1 cellular context compared by ENCODE assay signal in the genomic region with DNA sequence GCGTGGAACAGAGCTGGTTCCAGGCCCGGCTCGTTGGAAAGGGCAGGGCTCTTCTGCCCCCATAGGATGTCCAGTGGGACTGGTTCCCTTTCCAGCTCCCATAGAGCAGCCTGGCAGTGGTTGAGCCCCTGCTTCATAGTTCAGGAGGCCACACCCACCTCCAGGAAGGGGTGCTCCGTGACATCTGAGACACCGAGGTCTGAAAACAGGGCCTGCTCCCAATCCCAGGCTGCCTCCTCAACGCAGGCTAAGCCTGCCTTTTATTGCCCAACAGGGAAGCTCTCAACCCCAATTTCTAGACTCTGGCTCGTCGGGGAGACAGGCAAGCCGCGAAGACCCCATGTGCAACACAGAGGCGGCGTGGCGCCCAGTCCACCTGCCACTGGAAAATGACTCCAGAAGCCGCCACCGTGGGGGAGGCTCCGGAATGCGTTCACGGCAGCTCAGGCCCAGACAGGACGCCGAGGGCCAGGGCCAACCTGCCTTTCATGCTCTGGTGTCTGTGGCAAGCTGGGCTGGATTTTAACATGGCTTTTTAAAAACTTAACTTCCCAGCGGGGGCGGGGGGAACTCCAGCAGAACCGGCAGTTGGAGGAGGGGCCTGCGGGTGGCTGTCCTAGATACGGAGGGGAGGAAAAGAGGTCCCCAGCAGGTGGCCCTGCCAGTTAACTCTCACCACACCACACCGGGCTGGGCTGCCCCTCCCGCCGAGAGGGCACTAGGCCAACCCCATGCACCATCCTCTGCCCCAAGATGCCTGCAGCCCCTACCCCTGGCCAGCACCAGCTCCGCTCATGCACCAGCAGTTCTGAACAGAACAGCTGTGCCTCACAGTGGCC.
A peak's percentile ranks its signal among the peaks of the same experiment; 100 is the strongest.
TF ChIP-seq lines count a peak whose summit lies in the region.

No MANE protein-coding gene starts in this region.

TF ChIP-seq in H1, 55 proteins besides CTCF, POLR2A, EP300 and RAD21:
- no peak for TF ChIP-seq CREB1 (IDR thresholded peaks at IDR 0.05)
- TF ChIP-seq EGR1 (IDR thresholded peaks at IDR 0.05; ENCODE audit: borderline replicate concordance, low read depth, low read length): no peak
- TF ChIP-seq TAF1 (IDR thresholded peaks at IDR 0.05; ENCODE audit: low read depth, low read length): 0 out of 2 replicates have a peak, but pooled peaks have one; percentile 26
- peak; percentile 43; the same call in 1 of the 2 replicates for TF ChIP-seq SP1 (IDR thresholded peaks at IDR 0.05; ENCODE audit: low read depth, low read length)
- no peak for TF ChIP-seq ATF2 (IDR thresholded peaks at IDR 0.05; ENCODE audit: low read length)
- TF ChIP-seq KDM4A (IDR thresholded peaks at IDR 0.05; ENCODE audit: low read depth, low read length, severe bottlenecking): no peak
- TF ChIP-seq ASH2L (IDR thresholded peaks at IDR 0.05; ENCODE audit: low read length): peak; percentile 53
- TF ChIP-seq, protein P1, sequence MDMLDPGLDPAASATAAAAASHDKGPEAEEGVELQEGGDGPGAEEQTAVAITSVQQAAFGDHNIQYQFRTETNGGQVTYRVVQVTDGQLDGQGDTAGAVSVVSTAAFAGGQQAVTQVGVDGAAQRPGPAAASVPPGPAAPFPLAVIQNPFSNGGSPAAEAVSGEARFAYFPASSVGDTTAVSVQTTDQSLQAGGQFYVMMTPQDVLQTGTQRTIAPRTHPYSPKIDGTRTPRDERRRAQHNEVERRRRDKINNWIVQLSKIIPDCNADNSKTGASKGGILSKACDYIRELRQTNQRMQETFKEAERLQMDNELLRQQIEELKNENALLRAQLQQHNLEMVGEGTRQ (IDR thresholded peaks at IDR 0.05; ENCODE audit: low read length): no peak
- no peak for TF ChIP-seq KDM5A (IDR thresholded peaks at IDR 0.05; ENCODE audit: low read length)
- no peak for TF ChIP-seq KDM1A (IDR thresholded peaks at IDR 0.05; ENCODE audit: borderline replicate concordance, low read length)
- no peak for TF ChIP-seq SAP30 (IDR thresholded peaks at IDR 0.05; ENCODE audit: insufficient read depth, insufficient replicate concordance, low read length)
- 0 out of 2 replicates have a peak, but pooled peaks have one; percentile 47 for TF ChIP-seq CEBPB (IDR thresholded peaks at IDR 0.05; ENCODE audit: low read depth, low read length)
- TF ChIP-seq NRF1 (IDR thresholded peaks at IDR 0.05; ENCODE audit: low read depth, low read length): no peak
- TF ChIP-seq CHD2 (IDR thresholded peaks at IDR 0.05; ENCODE audit: low read length): no peak
- no peak for TF ChIP-seq RFX5 (IDR thresholded peaks at IDR 0.05; ENCODE audit: borderline replicate concordance, low read depth, low read length)
- TF ChIP-seq YY1 (IDR thresholded peaks at IDR 0.05; ENCODE audit: low read depth, low read length): peak; percentile 42; the same call in 1 of the 2 replicates
- TF ChIP-seq SIN3A (conservative IDR thresholded peaks at IDR 0.05 in 1 of 2, IDR thresholded peaks at IDR 0.05 in 1 of 2; ENCODE audit: low read depth in 1 of 2, low read length in 2 of 2): peak in 1 of 2 experiments; percentile 6; a peak in 1 of 4 replicates
- no peak for TF ChIP-seq POU5F1 (IDR thresholded peaks at IDR 0.05; ENCODE audit: low read depth, low read length)
- no peak for TF ChIP-seq SIX5 (IDR thresholded peaks at IDR 0.05; ENCODE audit: low read depth, low read length)
